Comparison of ENCODE assay signal across 14 cellular contexts in genomic region chr13:112756081-112756480, GRCh38.
"Had no signal": no experiment of that assay in that cellular context is flagged by ENCODE, and none has a peak within 500 bp of the region (broad histone marks: within the 10 kb centered on the region; RNA-seq: fewer than 3 reads in every experiment).

No MANE protein-coding gene starts in this region.

- H3K9me3 Mint-ChIP-seq: activated naive CD4-positive, alpha-beta T cell treated with anti-CD3 and anti-CD28 coated beads, Interleukin-2, amount 50 U/mL, for 24 hours; immature natural killer cell had no signal

- H3K27me3 ChIP-seq: SJCRH30, upper lobe of left lung had no signal

- H3K36me3 ChIP-seq: SJCRH30, WERI-Rb-1 had no signal

- H3K27ac Mint-ChIP-seq: activated naive CD4-positive, alpha-beta T cell treated with anti-CD3 and anti-CD28 coated beads, Interleukin-2, amount 50 U/mL, for 24 hours; immature natural killer cell had no signal

- H3K36me3 Mint-ChIP-seq: activated naive CD4-positive, alpha-beta T cell treated with anti-CD3 and anti-CD28 coated beads, Interleukin-2, amount 50 U/mL, for 24 hours had no signal

- H3K27me3 Mint-ChIP-seq: activated naive CD4-positive, alpha-beta T cell treated with anti-CD3 and anti-CD28 coated beads, Interleukin-2, amount 50 U/mL, for 24 hours had no signal

- H3K27ac ChIP-seq: WERI-Rb-1 had no signal

- H3K4me3 Mint-ChIP-seq: activated naive CD4-positive, alpha-beta T cell treated with anti-CD3 and anti-CD28 coated beads, Interleukin-2, amount 50 U/mL, for 24 hours; immature natural killer cell; nephron had no signal

- H3K9me3 ChIP-seq: SJCRH30, upper lobe of left lung had no signal

- H3K4me1 ChIP-seq: SJCRH30 had no signal

- DNase-seq: activated CD4-positive, alpha-beta T cell treated with anti-CD3 and anti-CD28 coated beads, Interleukin-2, amount 50 U/mL, for 4 hours; activated gamma-delta T cell; erythroblast; immature natural killer cell; kidney glomerular epithelial cell; midbrain; SJCRH30; stimulated activated CD8-positive, alpha-beta memory T cell treated with anti-CD3 and anti-CD28 coated beads, Interleukin-4, amount 100 ng/mL, for 48 hours; stimulated activated naive CD4-positive, alpha-beta T cell; T-helper 2 cell; WERI-Rb-1 had no signal

- H3K4me3 ChIP-seq: SJCRH30, upper lobe of left lung had no signal
